In the genomic region with DNA sequence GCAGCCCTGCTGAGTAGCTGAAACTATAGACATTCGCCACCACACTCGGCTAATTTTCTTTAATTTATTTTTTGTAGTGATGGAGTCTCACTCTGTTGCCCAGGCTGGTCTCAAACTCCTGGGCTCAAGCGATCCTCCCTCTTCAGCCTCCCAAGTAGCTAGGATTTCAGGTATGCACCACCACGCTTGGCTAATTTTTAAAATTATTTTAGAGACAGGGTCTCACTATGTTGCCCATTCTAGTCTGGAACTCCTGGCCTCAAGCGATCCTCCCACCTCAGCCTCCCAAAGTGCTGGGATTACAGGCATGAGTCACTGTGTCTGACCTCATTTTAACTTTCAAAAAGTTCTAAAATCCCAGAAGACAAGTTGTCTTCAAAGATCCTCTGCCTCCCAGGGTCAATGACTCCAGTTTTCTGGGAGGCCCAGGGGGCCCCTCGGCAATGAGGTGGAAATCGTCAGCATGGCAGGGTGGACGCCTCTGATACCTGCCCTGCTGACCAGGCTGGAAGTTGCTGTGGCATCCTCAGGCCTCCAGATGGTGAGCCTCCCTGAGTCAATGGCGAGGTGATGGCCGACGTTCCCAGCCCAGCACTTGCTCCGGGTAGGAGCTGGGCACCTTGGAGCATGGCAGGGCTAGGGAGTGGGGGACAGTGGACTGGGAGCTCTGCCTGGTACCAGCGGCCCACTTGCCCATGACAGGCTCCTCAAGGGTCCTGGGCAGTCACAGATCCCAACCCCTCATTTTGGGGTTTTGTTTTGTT, we compare ENCODE assay signal across 1 cellular context.
TF ChIP-seq lines count a peak whose summit lies in the region.

No MANE protein-coding gene starts in this region.

TF ChIP-seq in IMR-90, 13 proteins besides CTCF, POLR2A, EP300 and RAD21 (continued from another document):
- no peak for TF ChIP-seq CEBPB (IDR thresholded peaks at IDR 0.05; ENCODE audit: low read depth, low read length)
- TF ChIP-seq NFE2L2 (IDR thresholded peaks at IDR 0.05; ENCODE audit: low read depth, low read length) = no peak
- no peak for TF ChIP-seq SMC3 (IDR thresholded peaks at IDR 0.05; ENCODE audit: low read depth, low read length)
- TF ChIP-seq FOS (IDR thresholded peaks at IDR 0.05; ENCODE audit: low read depth, low read length) = no peak
- no peak for TF ChIP-seq BHLHE40 (IDR thresholded peaks at IDR 0.05; ENCODE audit: low read depth, low read length)
- TF ChIP-seq, protein P1, sequence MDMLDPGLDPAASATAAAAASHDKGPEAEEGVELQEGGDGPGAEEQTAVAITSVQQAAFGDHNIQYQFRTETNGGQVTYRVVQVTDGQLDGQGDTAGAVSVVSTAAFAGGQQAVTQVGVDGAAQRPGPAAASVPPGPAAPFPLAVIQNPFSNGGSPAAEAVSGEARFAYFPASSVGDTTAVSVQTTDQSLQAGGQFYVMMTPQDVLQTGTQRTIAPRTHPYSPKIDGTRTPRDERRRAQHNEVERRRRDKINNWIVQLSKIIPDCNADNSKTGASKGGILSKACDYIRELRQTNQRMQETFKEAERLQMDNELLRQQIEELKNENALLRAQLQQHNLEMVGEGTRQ (IDR thresholded peaks at IDR 0.05; ENCODE audit: low read depth, low read length) = no peak
